ENCODE assay signal across 1 cellular context in genomic region chr1:120176092-120176855, GRCh38.
TF ChIP-seq lines count a peak whose summit lies in the region.

Gene SEC22B, minus strand, starts transcription at chr1:120176520. Its CDS starts 139 bp downstream, at chr1:120176381.

TF ChIP-seq in HepG2, 621 proteins besides CTCF, POLR2A, EP300 and RAD21 (continued from another document):
- no peak for TF ChIP-seq RNF219 (CRISPR knock-in tag; IDR thresholded peaks at IDR 0.05)
- TF ChIP-seq ZFP41 (CRISPR knock-in tag; IDR thresholded peaks at IDR 0.05; ENCODE audit: borderline replicate concordance), result no peak
- peak; percentile 91 for TF ChIP-seq KDM2A (CRISPR knock-in tag; IDR thresholded peaks at IDR 0.05; ENCODE audit: borderline replicate concordance, low read depth)
- TF ChIP-seq CCDC6 (CRISPR knock-in tag; IDR thresholded peaks at IDR 0.05), result peak; percentile 70
- peak; percentile 82; the same call in 1 of the 2 replicates for TF ChIP-seq SIX1 (CRISPR knock-in tag; IDR thresholded peaks at IDR 0.05; ENCODE audit: borderline replicate concordance)
- peak; percentile 63; the same call in 1 of the 2 replicates for TF ChIP-seq ISL2 (CRISPR knock-in tag; IDR thresholded peaks at IDR 0.05)
- 0 out of 2 replicates have a peak, but pooled peaks have one; percentile 61 for TF ChIP-seq ZNF724P (CRISPR knock-in tag; IDR thresholded peaks at IDR 0.05; ENCODE audit: borderline replicate concordance)
- no peak for TF ChIP-seq TCF12 (IDR thresholded peaks at IDR 0.05)
- TF ChIP-seq TCF12 (CRISPR knock-in tag; IDR thresholded peaks at IDR 0.05), result no peak
- TF ChIP-seq SNAPC2 (CRISPR knock-in tag; IDR thresholded peaks at IDR 0.05), result peak; percentile 79; the same call in 1 of the 2 replicates
- TF ChIP-seq FOXO4 (CRISPR knock-in tag; conservative IDR thresholded peaks at IDR 0.05), result no peak
- peak; percentile 81 for TF ChIP-seq MEF2D (CRISPR knock-in tag; IDR thresholded peaks at IDR 0.05)
- no peak for TF ChIP-seq FOXM1 (CRISPR knock-in tag; IDR thresholded peaks at IDR 0.05)
- TF ChIP-seq THAP11 (CRISPR knock-in tag; IDR thresholded peaks at IDR 0.05), result peak; percentile 96
- TF ChIP-seq USF2 (IDR thresholded peaks at IDR 0.05; ENCODE audit: low read depth, low read length), result no peak
- TF ChIP-seq USF2 (CRISPR knock-in tag; IDR thresholded peaks at IDR 0.05; ENCODE audit: borderline replicate concordance), result no peak; the same call in 1 of the 2 replicates
- TF ChIP-seq AKAP8 (CRISPR knock-in tag; IDR thresholded peaks at IDR 0.05), result no peak
- TF ChIP-seq HDAC2 (CRISPR knock-in tag; IDR thresholded peaks at IDR 0.05), result peak; percentile 75
- TF ChIP-seq HNF1B (CRISPR knock-in tag; IDR thresholded peaks at IDR 0.05), result peak; percentile 78; the same call in 1 of the 2 replicates
- no peak for TF ChIP-seq ZNF619 (CRISPR knock-in tag; IDR thresholded peaks at IDR 0.05)
- peak; percentile 35; the same call in 1 of the 2 replicates for TF ChIP-seq NR2F2 (IDR thresholded peaks at IDR 0.05; ENCODE audit: borderline replicate concordance, low read depth)
- TF ChIP-seq ZNF747 (CRISPR knock-in tag; IDR thresholded peaks at IDR 0.05; ENCODE audit: borderline replicate concordance), result peak; percentile 70; the same call in 1 of the 2 replicates
- peak; percentile 72 for TF ChIP-seq RXRB (CRISPR knock-in tag; IDR thresholded peaks at IDR 0.05; ENCODE audit: borderline replicate concordance)
- TF ChIP-seq THYN1 (CRISPR knock-in tag; IDR thresholded peaks at IDR 0.05; ENCODE audit: borderline replicate concordance, low read depth), result no peak
- no peak for TF ChIP-seq ZNF512 (CRISPR knock-in tag; IDR thresholded peaks at IDR 0.05)
- TF ChIP-seq ZNF691 (CRISPR knock-in tag; IDR thresholded peaks at IDR 0.05; ENCODE audit: borderline replicate concordance, low read depth), result no peak; the same call in 1 of the 2 replicates
- peak; percentile 61; the same call in 1 of the 2 replicates for TF ChIP-seq HMG20B (CRISPR knock-in tag; conservative IDR thresholded peaks at IDR 0.05)
- TF ChIP-seq ZNF138 (CRISPR knock-in tag; IDR thresholded peaks at IDR 0.05; ENCODE audit: low read depth), result peak; percentile 53; the same call in 1 of the 2 replicates
- peak; percentile 82 for TF ChIP-seq RBFOX2 (IDR thresholded peaks at IDR 0.05; ENCODE audit: low read depth, low read length)
- peak; percentile 93; the same call in 1 of the 2 replicates for TF ChIP-seq ZZZ3 (CRISPR knock-in tag; IDR thresholded peaks at IDR 0.05; ENCODE audit: borderline replicate concordance)
